Comparison of ENCODE assay signal across 8 cellular contexts in genomic region chr11:66545701-66546367, GRCh38. TPM values are rescaled to one million over a fixed set of nuclear protein-coding genes. Genes with fewer than 3 reads are reported as not detected.
DNase-seq lines count a peak whose midpoint lies in the region; ATAC-seq and TF ChIP-seq lines count a peak whose summit lies in the region.

A gene with protein sequence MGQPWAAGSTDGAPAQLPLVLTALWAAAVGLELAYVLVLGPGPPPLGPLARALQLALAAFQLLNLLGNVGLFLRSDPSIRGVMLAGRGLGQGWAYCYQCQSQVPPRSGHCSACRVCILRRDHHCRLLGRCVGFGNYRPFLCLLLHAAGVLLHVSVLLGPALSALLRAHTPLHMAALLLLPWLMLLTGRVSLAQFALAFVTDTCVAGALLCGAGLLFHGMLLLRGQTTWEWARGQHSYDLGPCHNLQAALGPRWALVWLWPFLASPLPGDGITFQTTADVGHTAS (minus strand): TSS chr11:66546048. CDS start chr11:66546003, 45 bp downstream.

- DNase-seq in Ammon's horn (ENCODE audit: low spot score) (peak; percentile 98), NCI-H524 (lab: John Stamatoyannopoulos, UW) (peak; percentile 90 to 96), cortex of kidney (lab: John Stamatoyannopoulos, UW) (peak; percentile 78), left colon (peak; percentile 97)
- peak; percentile 95 for DNase-seq in activated CD4-positive, alpha-beta T cell treated with anti-CD3 and anti-CD28 coated beads for 48 hours
- DNase-seq in stimulated activated CD4-positive, alpha-beta T cell treated with anti-CD3 and anti-CD28 coated beads, Interleukin-1b, Interleukin-23, amount 100 ng/mL, for 48 hours: peak; percentile 92

- intact Hi-C loops in left colon (cut with DNase I, micrococcal nuclease): no loop called here

- peak; percentile 88 for ATAC-seq in HG03442 (IDR thresholded peaks at IDR 0.05; ENCODE audit: unreplicated experiment)
- ATAC-seq in left colon: peak; percentile 97

- TF ChIP-seq POLR2A in GM19193 (IDR thresholded peaks at IDR 0.05; ENCODE audit: extremely low read depth, insufficient read depth, insufficient read length): peak; percentile 75

RNA-seq across cellular contexts. Expression of the gene that starts here (rescaled TPM):
- total RNA-seq in left colon: 10 to 100 TPM in 1 of 2 donors, 1 to 10 TPM in 1; 9.9 to 11.7 TPM

Comparison
In these comparisons a context has a peak if more than half of its experiments do, and no peak if none do; other contexts are left out.
1. Peak in every context shown above with its lines: DNase-seq and ATAC-seq.